ENCODE assay signal across 33 cellular contexts in genomic region chr2:170086751-170087150, GRCh38.
"Had no signal": no experiment of that assay in that cellular context is flagged by ENCODE, and none has a peak within 500 bp of the region (broad histone marks: within the 10 kb centered on the region; RNA-seq: fewer than 3 reads in every experiment).

No MANE protein-coding gene starts in this region.

- H3K9me3 ChIP-seq: breast epithelium, esophagus muscularis mucosa, ovary, uterus had no signal

- H3K4me1 Mint-ChIP-seq: activated naive CD4-positive, alpha-beta T cell treated with anti-CD3 and anti-CD28 coated beads, Interleukin-2, amount 50 U/mL, for 24 hours; activated naive CD8-positive, alpha-beta T cell treated with anti-CD3 and anti-CD28 coated beads, Interleukin-2, amount 50 U/mL, for 24 hours; activated T-helper 17 cell treated with anti-CD3 and anti-CD28 coated beads, Interleukin-2, amount 50 U/mL, for 72 hours; endodermal cell; stimulated activated memory B cell treated with anti-CD40 and anti-IgM and Interleukin-4, amounts not matched to agents 10 μg/mL and 1 μg/mL and 100 μg/mL, for 72 hours; stimulated activated naive CD8-positive, alpha-beta T cell treated with anti-CD3 and anti-CD28 coated beads, Interleukin-15, amount 100 ng/mL, for 72 hours had no signal

- H3K27me3 Mint-ChIP-seq: activated naive CD4-positive, alpha-beta T cell treated with anti-CD3 and anti-CD28 coated beads, Interleukin-2, amount 50 U/mL, for 24 hours; activated naive CD8-positive, alpha-beta T cell treated with anti-CD3 and anti-CD28 coated beads, Interleukin-2, amount 50 U/mL, for 24 hours; activated T-helper 17 cell treated with anti-CD3 and anti-CD28 coated beads, Interleukin-2, amount 50 U/mL, for 72 hours; progenitor cell of endocrine pancreas; stimulated activated memory B cell treated with anti-CD40 and anti-IgM and Interleukin-4, amounts not matched to agents 10 μg/mL and 1 μg/mL and 100 μg/mL, for 72 hours; stimulated activated naive CD8-positive, alpha-beta T cell treated with anti-CD3 and anti-CD28 coated beads, Interleukin-15, amount 100 ng/mL, for 72 hours; type B pancreatic cell had no signal

- H3K9me3 Mint-ChIP-seq: T-helper 1 cell treated with Interleukin-12 subunit alpha and Interleukin-12 subunit beta and Interleukin-4 antibody, amounts not matched to agents 30 μg/mL and 1 μg/mL, for 36 hours; type B pancreatic cell had no signal

- H3K27me3 ChIP-seq: breast epithelium, esophagus muscularis mucosa, ovary, uterus had no signal

- H3K4me1 ChIP-seq: breast epithelium, uterus had no signal

- H3K36me3 Mint-ChIP-seq: activated naive CD4-positive, alpha-beta T cell treated with anti-CD3 and anti-CD28 coated beads, Interleukin-2, amount 50 U/mL, for 24 hours; type B pancreatic cell had no signal

- DNase-seq: activated CD4-positive, alpha-beta T cell treated with anti-CD3 and anti-CD28 coated beads for 48 hours; activated CD4-positive, alpha-beta T cell treated with anti-CD3 and anti-CD28 coated beads, Interleukin-2, amount 50 U/mL, for 48 hours; activated CD8-positive, alpha-beta memory T cell treated with anti-CD3 and anti-CD28 coated beads, Interleukin-2, amount 50 U/mL, for 48 hours; activated gamma-delta T cell treated with Interleukin-2 at 50 U/mL for 16 hours; activated naive CD8-positive, alpha-beta T cell treated with anti-CD3 and anti-CD28 coated beads, Interleukin-2, amount 50 U/mL, for 24 hours; activated T-cell treated with anti-CD3 and anti-CD28 coated beads, Interleukin-2, amount 50 U/mL, for 4 hours; amygdala; central memory CD4-positive, alpha-beta T cell; endodermal cell; foreskin melanocyte; left colon; midbrain; naive thymus-derived CD4-positive, alpha-beta T cell; ovary; retina; stimulated activated CD4-positive, alpha-beta T cell treated with anti-CD3 and anti-CD28 coated beads, Interleukin-1b, Interleukin-23, amount 100 ng/mL, for 48 hours; stimulated activated CD4-positive, alpha-beta T cell treated with anti-CD3 and anti-CD28 coated beads, Interleukin-4, amount 100 ng/mL, for 4 hours; stimulated activated CD8-positive, alpha-beta memory T cell treated with anti-CD3 and anti-CD28 coated beads, Interleukin-4, amount 100 ng/mL, for 48 hours; stimulated activated naive CD8-positive, alpha-beta T cell treated with anti-CD3 and anti-CD28 coated beads, Interleukin-15, amount 100 ng/mL, for 72 hours; substantia nigra; T-helper 9 cell; uterus; WERI-Rb-1 had no signal

- H3K27ac Mint-ChIP-seq: activated naive CD4-positive, alpha-beta T cell treated with anti-CD3 and anti-CD28 coated beads, Interleukin-2, amount 50 U/mL, for 24 hours; activated naive CD8-positive, alpha-beta T cell treated with anti-CD3 and anti-CD28 coated beads, Interleukin-2, amount 50 U/mL, for 24 hours; activated T-helper 17 cell treated with anti-CD3 and anti-CD28 coated beads, Interleukin-2, amount 50 U/mL, for 72 hours; endodermal cell; naive thymus-derived CD4-positive, alpha-beta T cell; progenitor cell of endocrine pancreas; stimulated activated memory B cell treated with anti-CD40 and anti-IgM and Interleukin-4, amounts not matched to agents 10 μg/mL and 1 μg/mL and 100 μg/mL, for 72 hours; stimulated activated naive CD8-positive, alpha-beta T cell treated with anti-CD3 and anti-CD28 coated beads, Interleukin-15, amount 100 ng/mL, for 72 hours; T-helper 1 cell treated with Interleukin-12 subunit alpha and Interleukin-12 subunit beta and Interleukin-4 antibody, amounts not matched to agents 30 μg/mL and 1 μg/mL, for 36 hours; type B pancreatic cell had no signal

- ATAC-seq: activated naive CD8-positive, alpha-beta T cell treated with anti-CD3 and anti-CD28 coated beads, Interleukin-2, amount 50 U/mL, for 24 hours; activated T-cell treated with anti-CD3 and anti-CD28 coated beads, Interleukin-2, amount 50 U/mL, for 4 hours; activated T-helper 17 cell treated with anti-CD3 and anti-CD28 coated beads, Interleukin-2, amount 50 U/mL, for 72 hours; left colon; naive thymus-derived CD4-positive, alpha-beta T cell; stimulated activated memory B cell treated with anti-CD40 and anti-IgM and Interleukin-4, amounts not matched to agents 10 μg/mL and 1 μg/mL and 100 μg/mL, for 72 hours; stimulated activated naive CD8-positive, alpha-beta T cell treated with anti-CD3 and anti-CD28 coated beads, Interleukin-15, amount 100 ng/mL, for 72 hours had no signal

- H3K36me3 ChIP-seq: breast epithelium, ovary, uterus, WERI-Rb-1 had no signal

- H3K4me3 ChIP-seq: breast epithelium, esophagus muscularis mucosa, ovary, smooth muscle cell, uterus had no signal

- H3K27ac ChIP-seq: breast epithelium, esophagus muscularis mucosa, ovary, uterus, WERI-Rb-1 had no signal

- H3K4me3 Mint-ChIP-seq: activated naive CD4-positive, alpha-beta T cell treated with anti-CD3 and anti-CD28 coated beads, Interleukin-2, amount 50 U/mL, for 24 hours; activated naive CD8-positive, alpha-beta T cell treated with anti-CD3 and anti-CD28 coated beads, Interleukin-2, amount 50 U/mL, for 24 hours; activated T-cell treated with anti-CD3 and anti-CD28 coated beads, Interleukin-2, amount 50 U/mL, for 4 hours; activated T-helper 17 cell treated with anti-CD3 and anti-CD28 coated beads, Interleukin-2, amount 50 U/mL, for 72 hours; endodermal cell; naive thymus-derived CD4-positive, alpha-beta T cell; stimulated activated memory B cell treated with anti-CD40 and anti-IgM and Interleukin-4, amounts not matched to agents 10 μg/mL and 1 μg/mL and 100 μg/mL, for 72 hours; stimulated activated naive CD8-positive, alpha-beta T cell treated with anti-CD3 and anti-CD28 coated beads, Interleukin-15, amount 100 ng/mL, for 72 hours; T-helper 1 cell treated with Interleukin-12 subunit alpha and Interleukin-12 subunit beta and Interleukin-4 antibody, amounts not matched to agents 30 μg/mL and 1 μg/mL, for 36 hours; type B pancreatic cell had no signal

- FAIRE-seq: TTC549 had no signal

- H3K4me2 ChIP-seq: smooth muscle cell had no signal
